1 cellular context compared by ENCODE assay signal in genomic region chr12:93442411-93443340, GRCh38.
TF ChIP-seq lines count a peak whose summit lies in the region.

No MANE protein-coding gene starts in this region.

TF ChIP-seq in GM12878, 131 proteins besides CTCF, POLR2A, EP300 and RAD21 (continued from another document):
- TF ChIP-seq, protein P1, sequence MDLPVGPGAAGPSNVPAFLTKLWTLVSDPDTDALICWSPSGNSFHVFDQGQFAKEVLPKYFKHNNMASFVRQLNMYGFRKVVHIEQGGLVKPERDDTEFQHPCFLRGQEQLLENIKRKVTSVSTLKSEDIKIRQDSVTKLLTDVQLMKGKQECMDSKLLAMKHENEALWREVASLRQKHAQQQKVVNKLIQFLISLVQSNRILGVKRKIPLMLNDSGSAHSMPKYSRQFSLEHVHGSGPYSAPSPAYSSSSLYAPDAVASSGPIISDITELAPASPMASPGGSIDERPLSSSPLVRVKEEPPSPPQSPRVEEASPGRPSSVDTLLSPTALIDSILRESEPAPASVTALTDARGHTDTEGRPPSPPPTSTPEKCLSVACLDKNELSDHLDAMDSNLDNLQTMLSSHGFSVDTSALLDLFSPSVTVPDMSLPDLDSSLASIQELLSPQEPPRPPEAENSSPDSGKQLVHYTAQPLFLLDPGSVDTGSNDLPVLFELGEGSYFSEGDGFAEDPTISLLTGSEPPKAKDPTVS (IDR thresholded peaks at IDR 0.05; ENCODE audit: low read depth, low read length): 0 out of 2 replicates have a peak, but pooled peaks have one; percentile 9
- TF ChIP-seq ZBED1 (IDR thresholded peaks at IDR 0.05; ENCODE audit: borderline replicate concordance): no peak
- TF ChIP-seq TARDBP (IDR thresholded peaks at IDR 0.05; ENCODE audit: borderline replicate concordance): no peak
- TF ChIP-seq HCFC1 (IDR thresholded peaks at IDR 0.05; ENCODE audit: low read length): no peak
- no peak for TF ChIP-seq SIN3A (IDR thresholded peaks at IDR 0.05; ENCODE audit: low read depth, low read length)
- TF ChIP-seq, protein P2, sequence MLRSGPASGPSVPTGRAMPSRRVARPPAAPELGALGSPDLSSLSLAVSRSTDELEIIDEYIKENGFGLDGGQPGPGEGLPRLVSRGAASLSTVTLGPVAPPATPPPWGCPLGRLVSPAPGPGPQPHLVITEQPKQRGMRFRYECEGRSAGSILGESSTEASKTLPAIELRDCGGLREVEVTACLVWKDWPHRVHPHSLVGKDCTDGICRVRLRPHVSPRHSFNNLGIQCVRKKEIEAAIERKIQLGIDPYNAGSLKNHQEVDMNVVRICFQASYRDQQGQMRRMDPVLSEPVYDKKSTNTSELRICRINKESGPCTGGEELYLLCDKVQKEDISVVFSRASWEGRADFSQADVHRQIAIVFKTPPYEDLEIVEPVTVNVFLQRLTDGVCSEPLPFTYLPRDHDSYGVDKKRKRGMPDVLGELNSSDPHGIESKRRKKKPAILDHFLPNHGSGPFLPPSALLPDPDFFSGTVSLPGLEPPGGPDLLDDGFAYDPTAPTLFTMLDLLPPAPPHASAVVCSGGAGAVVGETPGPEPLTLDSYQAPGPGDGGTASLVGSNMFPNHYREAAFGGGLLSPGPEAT (IDR thresholded peaks at IDR 0.05; ENCODE audit: low read depth): no peak
- TF ChIP-seq BACH1 (IDR thresholded peaks at IDR 0.05; ENCODE audit: borderline replicate concordance): no peak
- no peak for TF ChIP-seq CHD2 (IDR thresholded peaks at IDR 0.05; ENCODE audit: borderline replicate concordance, low read depth, low read length)
- TF ChIP-seq MLLT1 (IDR thresholded peaks at IDR 0.05): 0 out of 2 replicates have a peak, but pooled peaks have one; percentile 60
- TF ChIP-seq, protein P3, sequence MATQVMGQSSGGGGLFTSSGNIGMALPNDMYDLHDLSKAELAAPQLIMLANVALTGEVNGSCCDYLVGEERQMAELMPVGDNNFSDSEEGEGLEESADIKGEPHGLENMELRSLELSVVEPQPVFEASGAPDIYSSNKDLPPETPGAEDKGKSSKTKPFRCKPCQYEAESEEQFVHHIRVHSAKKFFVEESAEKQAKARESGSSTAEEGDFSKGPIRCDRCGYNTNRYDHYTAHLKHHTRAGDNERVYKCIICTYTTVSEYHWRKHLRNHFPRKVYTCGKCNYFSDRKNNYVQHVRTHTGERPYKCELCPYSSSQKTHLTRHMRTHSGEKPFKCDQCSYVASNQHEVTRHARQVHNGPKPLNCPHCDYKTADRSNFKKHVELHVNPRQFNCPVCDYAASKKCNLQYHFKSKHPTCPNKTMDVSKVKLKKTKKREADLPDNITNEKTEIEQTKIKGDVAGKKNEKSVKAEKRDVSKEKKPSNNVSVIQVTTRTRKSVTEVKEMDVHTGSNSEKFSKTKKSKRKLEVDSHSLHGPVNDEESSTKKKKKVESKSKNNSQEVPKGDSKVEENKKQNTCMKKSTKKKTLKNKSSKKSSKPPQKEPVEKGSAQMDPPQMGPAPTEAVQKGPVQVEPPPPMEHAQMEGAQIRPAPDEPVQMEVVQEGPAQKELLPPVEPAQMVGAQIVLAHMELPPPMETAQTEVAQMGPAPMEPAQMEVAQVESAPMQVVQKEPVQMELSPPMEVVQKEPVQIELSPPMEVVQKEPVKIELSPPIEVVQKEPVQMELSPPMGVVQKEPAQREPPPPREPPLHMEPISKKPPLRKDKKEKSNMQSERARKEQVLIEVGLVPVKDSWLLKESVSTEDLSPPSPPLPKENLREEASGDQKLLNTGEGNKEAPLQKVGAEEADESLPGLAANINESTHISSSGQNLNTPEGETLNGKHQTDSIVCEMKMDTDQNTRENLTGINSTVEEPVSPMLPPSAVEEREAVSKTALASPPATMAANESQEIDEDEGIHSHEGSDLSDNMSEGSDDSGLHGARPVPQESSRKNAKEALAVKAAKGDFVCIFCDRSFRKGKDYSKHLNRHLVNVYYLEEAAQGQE (IDR thresholded peaks at IDR 0.05; ENCODE audit: low read depth, low read length): no peak
- no peak for TF ChIP-seq NFIC (IDR thresholded peaks at IDR 0.05; ENCODE audit: low read depth, low read length)
- TF ChIP-seq, protein P4, sequence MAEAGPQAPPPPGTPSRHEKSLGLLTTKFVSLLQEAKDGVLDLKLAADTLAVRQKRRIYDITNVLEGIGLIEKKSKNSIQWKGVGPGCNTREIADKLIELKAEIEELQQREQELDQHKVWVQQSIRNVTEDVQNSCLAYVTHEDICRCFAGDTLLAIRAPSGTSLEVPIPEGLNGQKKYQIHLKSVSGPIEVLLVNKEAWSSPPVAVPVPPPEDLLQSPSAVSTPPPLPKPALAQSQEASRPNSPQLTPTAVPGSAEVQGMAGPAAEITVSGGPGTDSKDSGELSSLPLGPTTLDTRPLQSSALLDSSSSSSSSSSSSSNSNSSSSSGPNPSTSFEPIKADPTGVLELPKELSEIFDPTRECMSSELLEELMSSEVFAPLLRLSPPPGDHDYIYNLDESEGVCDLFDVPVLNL (IDR thresholded peaks at IDR 0.05; ENCODE audit: low read depth, low read length): no peak
- TF ChIP-seq KLF5 (IDR thresholded peaks at IDR 0.05; ENCODE audit: partially characterized antibody): no peak
- no peak for TF ChIP-seq SMAD1 (IDR thresholded peaks at IDR 0.05; ENCODE audit: low read depth, partially characterized antibody)
- no peak for TF ChIP-seq RCOR1 (conservative IDR thresholded peaks at IDR 0.05; ENCODE audit: low read depth, low read length)
- no peak for TF ChIP-seq HDAC6 (IDR thresholded peaks at IDR 0.05; ENCODE audit: unreplicated experiment)
- TF ChIP-seq, protein P5, sequence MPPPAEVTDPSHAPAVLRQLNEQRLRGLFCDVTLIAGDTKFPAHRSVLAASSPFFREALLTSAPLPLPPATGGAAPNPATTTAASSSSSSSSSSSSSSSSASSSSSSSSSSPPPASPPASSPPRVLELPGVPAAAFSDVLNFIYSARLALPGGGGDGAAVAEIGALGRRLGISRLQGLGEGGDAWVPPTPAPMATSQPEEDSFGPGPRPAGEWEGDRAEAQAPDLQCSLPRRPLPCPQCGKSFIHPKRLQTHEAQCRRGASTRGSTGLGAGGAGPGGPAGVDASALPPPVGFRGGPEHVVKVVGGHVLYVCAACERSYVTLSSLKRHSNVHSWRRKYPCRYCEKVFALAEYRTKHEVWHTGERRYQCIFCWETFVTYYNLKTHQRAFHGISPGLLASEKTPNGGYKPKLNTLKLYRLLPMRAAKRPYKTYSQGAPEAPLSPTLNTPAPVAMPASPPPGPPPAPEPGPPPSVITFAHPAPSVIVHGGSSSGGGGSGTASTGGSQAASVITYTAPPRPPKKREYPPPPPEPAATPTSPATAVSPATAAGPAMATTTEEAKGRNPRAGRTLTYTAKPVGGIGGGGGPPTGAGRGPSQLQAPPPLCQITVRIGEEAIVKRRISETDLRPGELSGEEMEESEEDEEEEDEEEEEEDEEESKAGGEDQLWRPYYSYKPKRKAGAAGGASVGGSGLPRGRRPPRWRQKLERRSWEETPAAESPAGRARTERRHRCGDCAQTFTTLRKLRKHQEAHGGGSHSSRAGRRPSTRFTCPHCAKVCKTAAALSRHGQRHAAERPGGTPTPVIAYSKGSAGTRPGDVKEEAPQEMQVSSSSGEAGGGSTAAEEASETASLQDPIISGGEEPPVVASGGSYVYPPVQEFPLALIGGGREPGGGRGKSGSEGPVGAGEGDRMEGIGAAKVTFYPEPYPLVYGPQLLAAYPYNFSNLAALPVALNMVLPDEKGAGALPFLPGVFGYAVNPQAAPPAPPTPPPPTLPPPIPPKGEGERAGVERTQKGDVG (CRISPR knock-in tag; IDR thresholded peaks at IDR 0.05): no peak
- TF ChIP-seq NBN (IDR thresholded peaks at IDR 0.05): 0 out of 2 replicates have a peak, but pooled peaks have one; percentile 36
- no peak for TF ChIP-seq CHD4 (IDR thresholded peaks at IDR 0.05)
- TF ChIP-seq POU2F2 (IDR thresholded peaks at IDR 0.05; ENCODE audit: borderline replicate concordance, low read depth, low read length): no peak
- no peak for TF ChIP-seq TCF3 (IDR thresholded peaks at IDR 0.05; ENCODE audit: borderline replicate concordance, insufficient read depth, low read depth, low read length)
TF ChIP-seq in GM12878: peak in this region for 3.
